In genomic region chr1:37169743-37170275, GRCh38 we compare ENCODE assay signal across 27 cellular contexts.
DNase-seq lines count a peak whose midpoint lies in the region; ATAC-seq, FAIRE-seq and TF ChIP-seq lines count a peak whose summit lies in the region.
"Had no signal": no experiment of that assay in that cellular context is flagged by ENCODE, and none has a peak within 500 bp of the region (broad histone marks: within the 10 kb centered on the region; RNA-seq: fewer than 3 reads in every experiment).

No MANE protein-coding gene starts in this region.

- no peak for TF ChIP-seq POLR2A in GM12891 (IDR thresholded peaks at IDR 0.05; ENCODE audit: low read depth, low read length)

- no peak for FAIRE-seq in GM12891 (lab: Jason Lieb, UNC)
- FAIRE-seq: A204.1, RCC 7860 had no signal

- DNase-seq in NCI-H82 (lab: John Stamatoyannopoulos, UW) (peak; percentile 68), NCI-H82 treated with DMSO at 0.1 percent for 48 hours (lab: John Stamatoyannopoulos, UW; ENCODE audit: unreplicated experiment) (no peak), mucosa of gallbladder (ENCODE audit: low spot score) (peak; percentile 3), NCI-H1694 treated with DMSO at 0.1 percent for 48 hours (lab: John Stamatoyannopoulos, UW) (no peak), GM12891 (ENCODE audit: insufficient read length, low spot score) (no peak)
- DNase-seq: CD4-positive, CD25-positive, alpha-beta regulatory T cell; DMS153; DND-41; GM23248; H7; Kasumi-1; NCI-H1092 treated with DMSO at 0.1 percent for 48 hours; NCI-H1436; NCI-H187 treated with DMSO at 0.1 percent for 48 hours; NCI-H2107; NCI-H226; NCI-H510A; NCI-H69; SIG-M5 had no signal

- ATAC-seq in GM21529 (IDR thresholded peaks at IDR 0.05; ENCODE audit: unreplicated experiment): no peak
- ATAC-seq: K562 had no signal

- H3K27ac ChIP-seq in cingulate gyrus (ENCODE audit: low read depth, low read length) (peak overlapping the region; percentile 49), temporal lobe (ENCODE audit: low read depth, low read length) (peak overlapping the region; percentile 60)
- H3K27ac ChIP-seq: BLaER1, GM23248, SK-N-MC had no signal

TF ChIP-seq in GM12891, 5 proteins besides CTCF, POLR2A, EP300 and RAD21:
- no peak for TF ChIP-seq POLR2AphosphoS5 (IDR thresholded peaks at IDR 0.05; ENCODE audit: low read depth, low read length)
- no peak for TF ChIP-seq PAX5 (IDR thresholded peaks at IDR 0.05; ENCODE audit: insufficient read depth, low read length, severe bottlenecking)
- no peak for TF ChIP-seq TAF1 (IDR thresholded peaks at IDR 0.05; ENCODE audit: low read depth, low read length)
- TF ChIP-seq POU2F2 (IDR thresholded peaks at IDR 0.05; ENCODE audit: low read depth, low read length): no peak
- no peak for TF ChIP-seq SPI1 (IDR thresholded peaks at IDR 0.05; ENCODE audit: low read depth, low read length)
TF ChIP-seq in GM12891: peak in this region for 0.

Comparison
In these comparisons a context has a peak if more than half of its experiments do, and no peak if none do; other contexts are left out.
1. DNase-seq: peak in NCI-H82 (single experiment) and mucosa of gallbladder (single experiment); none in NCI-H82 treated with DMSO at 0.1 percent for 48 hours (single experiment), NCI-H1694 treated with DMSO at 0.1 percent for 48 hours (single experiment) and GM12891 (single experiment).